Comparison of ENCODE assay signal across 8 cellular contexts in the genomic region with DNA sequence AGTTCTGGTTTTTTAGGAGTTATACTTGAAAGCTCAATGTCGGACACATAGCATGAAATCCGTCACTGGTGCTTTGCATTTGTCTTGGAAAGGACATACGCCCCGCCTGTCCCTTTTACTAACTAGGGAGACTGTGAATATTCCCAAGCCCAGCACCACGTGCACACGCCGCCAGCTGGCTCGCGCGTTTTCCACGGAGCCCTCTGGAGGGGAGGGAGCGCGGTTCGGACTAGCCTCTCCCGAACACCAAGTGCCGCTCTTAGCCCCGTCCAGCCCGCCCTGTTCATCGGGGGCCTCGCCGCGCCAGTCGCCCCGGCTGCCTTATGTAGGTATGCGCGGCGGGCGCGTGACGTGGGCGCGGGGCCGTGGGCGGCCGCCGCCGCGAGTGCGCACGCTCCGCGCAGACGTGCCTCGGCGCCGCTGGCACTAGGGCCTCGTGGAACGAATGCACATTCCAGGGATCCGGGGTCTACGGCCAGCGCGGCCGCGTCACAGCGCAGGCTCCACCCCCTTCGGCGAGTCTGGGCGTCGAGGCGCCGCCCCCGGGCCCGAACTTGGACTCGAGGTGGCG. TPM values are rescaled to one million over a fixed set of nuclear protein-coding genes. Genes with fewer than 3 reads are reported as not detected.
A peak's percentile ranks its signal among the peaks of the same experiment; 100 is the strongest.
DNase-seq lines count a peak whose midpoint lies in the region; ATAC-seq, FAIRE-seq and TF ChIP-seq lines count a peak whose summit lies in the region.

No MANE protein-coding gene starts in this region.

- peaks cover 19% of the 10 kb centered on the region for H3K4me1 ChIP-seq in BE2C

- H3K27me3 ChIP-seq in BE2C = no peaks in the 10 kb centered on the region

- FAIRE-seq in GM19239 (lab: Jason Lieb, UNC) = peak; percentile 8

- H3K4me1 Mint-ChIP-seq in chondrocyte (ENCODE audit: low read depth) = peaks cover 61% of the 10 kb centered on the region

- peaks cover 24% of the 10 kb centered on the region for H3K36me3 Mint-ChIP-seq in chondrocyte (ENCODE audit: low read depth)

- H3K27ac Mint-ChIP-seq in chondrocyte (ENCODE audit: unreplicated experiment) = peak overlapping the region; percentile 99

- no peaks in the 10 kb centered on the region for H3K27me3 Mint-ChIP-seq in chondrocyte (ENCODE audit: low read depth)

- H3K4me3 ChIP-seq in BE2C (ENCODE audit: low read depth, low read length) = peak overlapping the region; percentile 60

- DNase-seq in BE2C (peak; percentile 95), GM19239 (ENCODE audit: insufficient read length, low spot score) (peak; percentile 66), NCI-H524 treated with DMSO at 0.1 percent for 48 hours (lab: John Stamatoyannopoulos, UW) (peak; percentile 72), chondrocyte (ENCODE audit: low spot score) (peak; percentile 96), kidney tubule cell (ENCODE audit: low spot score) (peak; percentile 96)
- DNase-seq in activated CD4-positive, alpha-beta T cell treated with anti-CD3 and anti-CD28 coated beads for 4 hours = peak; percentile 87 to 93
- peak; percentile 71 to 76 for DNase-seq in stimulated activated CD4-positive, alpha-beta T cell treated with anti-CD3 and anti-CD28 coated beads, Interleukin-1b, Interleukin-23, amount 100 ng/mL, for 1 hour (ENCODE audit: low read depth in 2 of 2)

- TF ChIP-seq CTCF in BE2C (IDR thresholded peaks at IDR 0.05; ENCODE audit: low read depth, low read length) = no peak
- peak; percentile 8 for TF ChIP-seq CTCF in chondrocyte (IDR thresholded peaks at IDR 0.05)

- no peaks in the 10 kb centered on the region for H3K9me3 Mint-ChIP-seq in chondrocyte (ENCODE audit: low read depth)

- H3K36me3 ChIP-seq in BE2C = peaks cover 36% of the 10 kb centered on the region

- H3K4me3 Mint-ChIP-seq in chondrocyte (ENCODE audit: unreplicated experiment) = peak overlapping the region; percentile 79

- H3K9me3 ChIP-seq in BE2C = no peaks in the 10 kb centered on the region

- peak; percentile 43 for ATAC-seq in HG03439 (IDR thresholded peaks at IDR 0.05; ENCODE audit: unreplicated experiment)

RNA-seq across cellular contexts. Expression of a gene that starts 0.7 kb away (rescaled TPM):
- 199 TPM for polyA plus RNA-seq in BE2C (2012; ENCODE audit: insufficient read depth, insufficient read length, low read depth)
- 67.9 to 74.4 TPM (median 70.5 TPM) in 3 replicates for total RNA-seq in chondrocyte

Comparison
In these comparisons a context has a peak if more than half of its experiments do, and no peak if none do; other contexts are left out.
1. Peak in every context shown above with its lines: DNase-seq, ATAC-seq and H3K4me3 ChIP-seq.